ENCODE assay signal across 24 cellular contexts in genomic region chr21:36841866-36842265, GRCh38.
"Had no signal": no experiment of that assay in that cellular context is flagged by ENCODE, and none has a peak within 500 bp of the region (broad histone marks: within the 10 kb centered on the region; RNA-seq: fewer than 3 reads in every experiment).

No MANE protein-coding gene starts in this region.

- ATAC-seq: activated CD8-positive, alpha-beta memory T cell treated with anti-CD3 and anti-CD28 coated beads, Interleukin-2, amount 10 ng/mL, durations not matched to agents 7 days and 5 days; activated naive CD8-positive, alpha-beta T cell treated with anti-CD3 and anti-CD28 coated beads, Interleukin-2, amount 50 U/mL, for 24 hours; heart left ventricle; left cardiac atrium; natural killer cell treated with Interleukin-12 subunit alpha and Interleukin-12 subunit beta and Interleukin-15 and Interleukin-18, amount 100 ng/mL, for 72 hours; right lobe of liver; stimulated activated effector memory CD8-positive, alpha-beta T cell treated with anti-CD3 and anti-CD28 coated beads, Interleukin-12 subunit alpha, Interleukin-12 subunit beta, amount 100 ng/mL, for 72 hours had no signal

- H3K4me1 Mint-ChIP-seq: activated CD4-positive, alpha-beta memory T cell treated with anti-CD3 and anti-CD28 coated beads, Interleukin-2, amount 10 ng/mL, durations not matched to agents 7 days and 5 days; activated CD4-positive, alpha-beta T cell treated with anti-CD3 and anti-CD28 coated beads, Interleukin-2, amount 10 ng/mL, durations not matched to agents 24 days and 14 days; activated naive CD8-positive, alpha-beta T cell treated with anti-CD3 and anti-CD28 coated beads, Interleukin-2, amount 50 U/mL, for 24 hours; memory B cell; stimulated activated effector memory CD8-positive, alpha-beta T cell treated with anti-CD3 and anti-CD28 coated beads, Interleukin-12 subunit alpha, Interleukin-12 subunit beta, amount 100 ng/mL, for 72 hours had no signal

- H3K27ac Mint-ChIP-seq: activated CD4-positive, alpha-beta memory T cell treated with anti-CD3 and anti-CD28 coated beads, Interleukin-2, amount 10 ng/mL, durations not matched to agents 7 days and 5 days; activated CD4-positive, alpha-beta T cell treated with anti-CD3 and anti-CD28 coated beads, Interleukin-2, amount 10 ng/mL, durations not matched to agents 24 days and 14 days; activated CD8-positive, alpha-beta memory T cell treated with anti-CD3 and anti-CD28 coated beads, Interleukin-2, amount 10 ng/mL, durations not matched to agents 7 days and 5 days; activated naive CD4-positive, alpha-beta T cell treated with anti-CD3 and anti-CD28 coated beads, Interleukin-2, amount 10 ng/mL, durations not matched to agents 7 days and 5 days; activated naive CD8-positive, alpha-beta T cell treated with anti-CD3 and anti-CD28 coated beads, Interleukin-2, amount 50 U/mL, for 24 hours; brain; memory B cell; natural killer cell treated with Interleukin-12 subunit alpha and Interleukin-12 subunit beta and Interleukin-15 and Interleukin-18, amount 100 ng/mL, for 72 hours; stimulated activated effector memory CD8-positive, alpha-beta T cell treated with anti-CD3 and anti-CD28 coated beads, Interleukin-12 subunit alpha, Interleukin-12 subunit beta, amount 100 ng/mL, for 72 hours had no signal

- DNase-seq: activated CD4-positive, alpha-beta memory T cell treated with anti-CD3 and anti-CD28 coated beads, Interleukin-2, amount 10 ng/mL, durations not matched to agents 7 days and 5 days; activated CD4-positive, alpha-beta T cell treated with anti-CD3 and anti-CD28 coated beads, Interleukin-2, amount 10 ng/mL, durations not matched to agents 24 days and 14 days; activated CD8-positive, alpha-beta memory T cell treated with anti-CD3 and anti-CD28 coated beads, Interleukin-2, amount 10 ng/mL, durations not matched to agents 7 days and 5 days; activated effector memory CD4-positive, alpha-beta T cell treated with anti-CD3 and anti-CD28 coated beads, Interleukin-2, amount 50 U/mL, for 16 hours; activated naive CD4-positive, alpha-beta T cell treated with anti-CD3 and anti-CD28 coated beads, Interleukin-2, amount 10 ng/mL, durations not matched to agents 7 days and 5 days; activated naive CD8-positive, alpha-beta T cell treated with anti-CD3 and anti-CD28 coated beads, Interleukin-2, amount 50 U/mL, for 24 hours; activated T-cell treated with anti-CD3 and anti-CD28 coated beads for 4 hours; anterior cingulate cortex; central memory CD4-positive, alpha-beta T cell; effector memory CD4-positive, alpha-beta T cell; heart left ventricle; left cardiac atrium; right lobe of liver; stimulated activated CD4-positive, alpha-beta T cell treated with anti-CD3 and anti-CD28 coated beads, Interleukin-2, amount 100 ng/mL, for 24 hours; T-helper 2 cell; testis; uterus had no signal

- H3K9me3 ChIP-seq: esophagus muscularis mucosa, heart left ventricle, neutrophil, right lobe of liver, testis, uterus had no signal

- H3K4me3 Mint-ChIP-seq: activated CD4-positive, alpha-beta memory T cell treated with anti-CD3 and anti-CD28 coated beads, Interleukin-2, amount 10 ng/mL, durations not matched to agents 7 days and 5 days; activated CD4-positive, alpha-beta T cell treated with anti-CD3 and anti-CD28 coated beads, Interleukin-2, amount 10 ng/mL, durations not matched to agents 24 days and 14 days; activated CD8-positive, alpha-beta memory T cell treated with anti-CD3 and anti-CD28 coated beads, Interleukin-2, amount 10 ng/mL, durations not matched to agents 7 days and 5 days; activated naive CD4-positive, alpha-beta T cell treated with anti-CD3 and anti-CD28 coated beads, Interleukin-2, amount 10 ng/mL, durations not matched to agents 7 days and 5 days; activated naive CD8-positive, alpha-beta T cell treated with anti-CD3 and anti-CD28 coated beads, Interleukin-2, amount 50 U/mL, for 24 hours; brain; memory B cell; natural killer cell treated with Interleukin-12 subunit alpha and Interleukin-12 subunit beta and Interleukin-15 and Interleukin-18, amount 100 ng/mL, for 72 hours; stimulated activated effector memory CD8-positive, alpha-beta T cell treated with anti-CD3 and anti-CD28 coated beads, Interleukin-12 subunit alpha, Interleukin-12 subunit beta, amount 100 ng/mL, for 72 hours had no signal

- H3K36me3 Mint-ChIP-seq: activated CD8-positive, alpha-beta memory T cell treated with anti-CD3 and anti-CD28 coated beads, Interleukin-2, amount 10 ng/mL, durations not matched to agents 7 days and 5 days; activated naive CD4-positive, alpha-beta T cell treated with anti-CD3 and anti-CD28 coated beads, Interleukin-2, amount 10 ng/mL, durations not matched to agents 7 days and 5 days; natural killer cell treated with Interleukin-12 subunit alpha and Interleukin-12 subunit beta and Interleukin-15 and Interleukin-18, amount 100 ng/mL, for 72 hours; stimulated activated effector memory CD8-positive, alpha-beta T cell treated with anti-CD3 and anti-CD28 coated beads, Interleukin-12 subunit alpha, Interleukin-12 subunit beta, amount 100 ng/mL, for 72 hours had no signal

- H3K27me3 Mint-ChIP-seq: activated CD4-positive, alpha-beta memory T cell treated with anti-CD3 and anti-CD28 coated beads, Interleukin-2, amount 10 ng/mL, durations not matched to agents 7 days and 5 days; activated CD4-positive, alpha-beta T cell treated with anti-CD3 and anti-CD28 coated beads, Interleukin-2, amount 10 ng/mL, durations not matched to agents 24 days and 14 days; activated CD8-positive, alpha-beta memory T cell treated with anti-CD3 and anti-CD28 coated beads, Interleukin-2, amount 10 ng/mL, durations not matched to agents 7 days and 5 days; activated naive CD4-positive, alpha-beta T cell treated with anti-CD3 and anti-CD28 coated beads, Interleukin-2, amount 10 ng/mL, durations not matched to agents 7 days and 5 days; activated naive CD8-positive, alpha-beta T cell treated with anti-CD3 and anti-CD28 coated beads, Interleukin-2, amount 50 U/mL, for 24 hours; memory B cell; natural killer cell treated with Interleukin-12 subunit alpha and Interleukin-12 subunit beta and Interleukin-15 and Interleukin-18, amount 100 ng/mL, for 72 hours had no signal

- H3K4me3 ChIP-seq: esophagus muscularis mucosa, heart left ventricle, right lobe of liver, skin epidermis, testis, uterus had no signal
